Comparison of ENCODE assay signal across 12 cellular contexts in genomic region chr7:159012353-159013069, GRCh38.
A peak's percentile ranks its signal among the peaks of the same experiment; 100 is the strongest.
DNase-seq lines count a peak whose midpoint lies in the region; ATAC-seq and TF ChIP-seq lines count a peak whose summit lies in the region.
"Had no signal": no experiment of that assay in that cellular context is flagged by ENCODE, and none has a peak within 500 bp of the region (broad histone marks: within the 10 kb centered on the region; RNA-seq: fewer than 3 reads in every experiment).

No MANE protein-coding gene starts in this region.

- TF ChIP-seq POLR2A in breast epithelium (IDR thresholded peaks at IDR 0.05) = no peak

- H3K27ac ChIP-seq in breast epithelium (peak overlapping the region; percentile 84 to 91), temporal lobe (ENCODE audit: low read depth, low read length) (peak overlapping the region; percentile 54)
- H3K27ac ChIP-seq: PC-9 had no signal

- H3K36me3 ChIP-seq in breast epithelium = no peaks in the 10 kb centered on the region

- intact Hi-C loops in breast epithelium (cut with DNase I; ENCODE audit: low total_unique reads) = no loop called here

- H3K27me3 ChIP-seq in breast epithelium = no peaks in the 10 kb centered on the region

- peaks cover 9 to 18% of the 10 kb centered on the region in 2 donors for H3K4me1 ChIP-seq in breast epithelium

- DNase-seq in LHCN-M2 (ENCODE audit: low read depth) (peak; percentile 61), breast epithelium (ENCODE audit: low spot score in 2 of 2) (peak; percentile 70 to 94), left lobe of liver (ENCODE audit: low spot score) (no peak), NCI-H2081 treated with DMSO at 0.1 percent for 48 hours (lab: John Stamatoyannopoulos, UW) (no peak), SIG-M5 (lab: John Stamatoyannopoulos, UW) (no peak)
- DNase-seq: activated CD4-positive, alpha-beta T cell treated with anti-CD3 and anti-CD28 coated beads for 4 hours; foreskin fibroblast; nephron progenitor cell; PC-9 had no signal

- peak; percentile 11 for ATAC-seq in left lobe of liver
- no peak for ATAC-seq in GM21619 (IDR thresholded peaks at IDR 0.05; ENCODE audit: unreplicated experiment)
- no peak for ATAC-seq in HG03159 (IDR thresholded peaks at IDR 0.05; ENCODE audit: unreplicated experiment)

- TF ChIP-seq CTCF in breast epithelium (IDR thresholded peaks at IDR 0.05) = no peak

- no peak overlapping the region for H3K4me3 ChIP-seq in breast epithelium
- H3K4me3 ChIP-seq: PC-9 had no signal

- H3K9me3 ChIP-seq in breast epithelium = no peaks in the 10 kb centered on the region

Comparison
In these comparisons a context has a peak if more than half of its experiments do, and no peak if none do; other contexts are left out.
1. DNase-seq: peak in LHCN-M2 (single experiment) and breast epithelium (2 of 2); none in left lobe of liver (single experiment), NCI-H2081 treated with DMSO at 0.1 percent for 48 hours (single experiment) and SIG-M5 (single experiment).